1 cellular context compared by ENCODE assay signal in genomic region chr2:218318241-218318640, GRCh38.
TF ChIP-seq lines count a peak whose summit lies in the region.

No MANE protein-coding gene starts in this region.

TF ChIP-seq in HepG2, 621 proteins besides CTCF, POLR2A, EP300 and RAD21:
- TF ChIP-seq ZNF570 (CRISPR knock-in tag; IDR thresholded peaks at IDR 0.05; ENCODE audit: borderline replicate concordance) (no peak), ZNF687 (CRISPR knock-in tag; IDR thresholded peaks at IDR 0.05) (peak; percentile 13; the same call in 1 of the 2 replicates)
